31 cellular contexts compared by ENCODE assay signal in genomic region chr11:70183483-70184176, GRCh38. TPM values are rescaled to one million over a fixed set of nuclear protein-coding genes. Genes with fewer than 3 reads are reported as not detected.
DNase-seq lines count a peak whose midpoint lies in the region; ATAC-seq, FAIRE-seq and TF ChIP-seq lines count a peak whose summit lies in the region.
"Had no signal": no experiment of that assay in that cellular context is flagged by ENCODE, and none has a peak within 500 bp of the region (broad histone marks: within the 10 kb centered on the region; RNA-seq: fewer than 3 reads in every experiment).

No MANE protein-coding gene starts in this region.

- H3K36me3 ChIP-seq in HepG2 (replicated peaks in 1 of 2; ENCODE audit: control insufficient read depth in 1 of 2, insufficient read depth in 2 of 2, low read length in 2 of 2) (no peaks in the 10 kb centered on the region), stomach (peaks cover 0 to 18% (median 0%) of the 10 kb centered on the region in 4 donors)
- H3K36me3 ChIP-seq: right atrium auricular region, uterus had no signal

- no TSS peak for BruUV-seq in HepG2 (replicated peaks; lab: Mats Ljungman, UMichigan)

- no peak overlapping the region for H3K4me2 ChIP-seq in HepG2 (ENCODE audit: low read depth, low read length)

- ATAC-seq in HepG2 (no peak), GM19455 (IDR thresholded peaks at IDR 0.05; ENCODE audit: unreplicated experiment) (no peak), HG03196 (IDR thresholded peaks at IDR 0.05; ENCODE audit: unreplicated experiment) (no peak), HG03439 (IDR thresholded peaks at IDR 0.05; ENCODE audit: unreplicated experiment) (no peak)
- ATAC-seq: activated CD4-positive, alpha-beta T cell treated with anti-CD3 and anti-CD28 coated beads for 36 hours; activated CD8-positive, alpha-beta T cell treated with anti-CD3 and anti-CD28 coated beads, Interleukin-2, amount 10 ng/mL, durations not matched to agents 7 days and 5 days; activated T-helper 17 cell treated with anti-CD3 and anti-CD28 coated beads, Interleukin-2, amount 50 U/mL, for 72 hours; HCT116; mucosa of descending colon; natural killer cell treated with Interleukin-12 subunit alpha and Interleukin-12 subunit beta and Interleukin-15 and Interleukin-18, amount 100 ng/mL, for 72 hours had no signal

- POLR2A ChIA-PET in HepG2 (lab: Yijun Ruan, JAX): no interaction called here

- FAIRE-seq in HepG2 (lab: Jason Lieb, UNC): no peak
- FAIRE-seq: A204.1, GM12891 had no signal

- H3K4me1 ChIP-seq in HepG2 (ENCODE audit: insufficient read depth, low read length) (no peaks in the 10 kb centered on the region), stomach (peaks cover 0 to 7% (median 0%) of the 10 kb centered on the region in 4 donors)
- H3K4me1 ChIP-seq: right atrium auricular region, uterus had no signal

- no peaks in the 10 kb centered on the region for H3K79me2 ChIP-seq in HepG2 (ENCODE audit: insufficient read depth, low read length)

- H3K27ac ChIP-seq in HepG2 (ENCODE audit: extremely low read length, insufficient read depth, low read length) (no peak overlapping the region), stomach (no peak overlapping the region)
- H3K27ac ChIP-seq: right atrium auricular region, uterus had no signal

- TF ChIP-seq CTCF in NB4 (IDR thresholded peaks at IDR 0.05; ENCODE audit: low read depth, low read length) (no peak), HepG2 (CRISPR knock-in tag; IDR thresholded peaks at IDR 0.05) (no peak), stomach (IDR thresholded peaks at IDR 0.05) (no peak)

- no peak overlapping the region for H3K4me3 ChIP-seq in NB4 (ENCODE audit: low read depth, low read length)
- H3K4me3 ChIP-seq in HepG2 (replicated peaks in 1 of 3; ENCODE audit: insufficient read depth in 1 of 3, low read depth in 2 of 3, low read length in 3 of 3): no peak overlapping the region
- H3K4me3 ChIP-seq in stomach: no peak overlapping the region
- H3K4me3 ChIP-seq: lung, mucosa of descending colon, right atrium auricular region, thoracic aorta, uterus had no signal

- TF ChIP-seq EP300 in HepG2 (IDR thresholded peaks at IDR 0.05; ENCODE audit: low read depth in 2 of 2, low read length in 2 of 2): no peak
- no peak for TF ChIP-seq EP300 in HepG2 (CRISPR knock-in tag; IDR thresholded peaks at IDR 0.05; ENCODE audit: borderline replicate concordance)
- no peak for TF ChIP-seq EP300 in stomach (IDR thresholded peaks at IDR 0.05)

- TF ChIP-seq POLR2A in NB4 (IDR thresholded peaks at IDR 0.05; ENCODE audit: extremely low read depth, insufficient read length) (no peak), HepG2 (IDR thresholded peaks at IDR 0.05; ENCODE audit: insufficient read depth in 1 of 2, low read depth in 2 of 2, low read length in 2 of 2) (no peak), stomach (IDR thresholded peaks at IDR 0.05) (no peak)

- H2AFZ ChIP-seq in HepG2 (ENCODE audit: low read length): no peak overlapping the region

- WGBS in HepG2 (ENCODE audit: low lambda C conversion rate): 24% methylated on average over 7 of the region's 11 CpGs
- WGBS in stomach, 5 donors: 46 to 67% (median 53%) methylated on average over 9 to 11 of the region's 11 CpGs

- H3K27me3 ChIP-seq in HepG2 (ENCODE audit: control insufficient read depth in 1 of 2, insufficient read depth in 2 of 2, low read length in 2 of 2): peaks cover 16 to 84% of the 10 kb centered on the region in 2 experiments
- peaks cover 0 to 30% (median 0%) of the 10 kb centered on the region in 3 donors for H3K27me3 ChIP-seq in stomach
- H3K27me3 ChIP-seq: right atrium auricular region, uterus had no signal

- H4K20me1 ChIP-seq in HepG2 (ENCODE audit: insufficient read depth, low read length): no peaks in the 10 kb centered on the region

- no peak overlapping the region for H3K9ac ChIP-seq in HepG2 (ENCODE audit: insufficient read depth, low read depth, low read length)

- intact Hi-C loops in HepG2 (cut with micrococcal nuclease; ENCODE audit: unreplicated experiment) (no loop called here), stomach (cut with DNase I; ENCODE audit: low total_unique reads) (no loop called here)

- CTCF ChIA-PET in HepG2 (lab: Yijun Ruan, JAX; ENCODE audit: low intra/inter-chr PET ratio, low total read pairs): no interaction called here

- peak; percentile 29 for DNase-seq in SIG-M5 treated with dmso at 0.1 percent for 504 hours (lab: John Stamatoyannopoulos, UW; ENCODE audit: unreplicated experiment)
- DNase-seq in SIG-M5 (lab: John Stamatoyannopoulos, UW): no peak
- DNase-seq in NB4 (ENCODE audit: low read depth): peak; percentile 56
- no peak for DNase-seq in HepG2 (ENCODE audit: low spot score)
- peak; percentile 74 for DNase-seq in stomach
- DNase-seq: activated CD4-positive, alpha-beta T cell treated with anti-CD3 and anti-CD28 coated beads for 36 hours; activated CD8-positive, alpha-beta T cell treated with anti-CD3 and anti-CD28 coated beads, Interleukin-2, amount 10 ng/mL, durations not matched to agents 7 days and 5 days; activated naive CD4-positive, alpha-beta T cell treated with anti-CD3 and anti-CD28 coated beads, Interleukin-2, amount 50 U/mL, for 16 hours; AML-193; CD8-positive, alpha-beta memory T cell; effector CD4-positive, alpha-beta T cell; hippocampal formation; mucosa of descending colon; NCI-H1105; NCI-H187; NCI-H226; NCI-H69; SHP77; stimulated activated CD8-positive, alpha-beta memory T cell treated with anti-CD3 and anti-CD28 coated beads, Interleukin-4, amount 100 ng/mL, for 48 hours; uterus had no signal

- in situ Hi-C loops in HepG2 (cut with HindIII; ENCODE audit: extremely low pct_ligation_motif_present, low pct_unique_long_range_greater_than_20kb): no loop called here

- TF ChIP-seq RAD21 in HepG2 (CRISPR knock-in tag; IDR thresholded peaks at IDR 0.05): no peak

- no peaks in the 10 kb centered on the region for H3K9me3 ChIP-seq in HepG2 (ENCODE audit: low read length)
- H3K9me3 ChIP-seq in stomach: no peaks in the 10 kb centered on the region
- H3K9me3 ChIP-seq: mucosa of descending colon, right atrium auricular region, thoracic aorta, uterus had no signal

TF ChIP-seq in HepG2, 621 proteins besides CTCF, POLR2A, EP300 and RAD21:
- TF ChIP-seq ZNF768 (CRISPR knock-in tag; IDR thresholded peaks at IDR 0.05) (peak; percentile 96), ZMYM2 (CRISPR knock-in tag; IDR thresholded peaks at IDR 0.05) (no peak), HINFP (CRISPR knock-in tag; IDR thresholded peaks at IDR 0.05; ENCODE audit: low read depth) (no peak)

RNA-seq across cellular contexts. Expression of gene FADD, which starts 19.5 kb away (rescaled TPM):
- 21.4 and 22.2 TPM in 2 replicates for total RNA-seq in HepG2 (2016; rRNA removed; fragmentation: Illumina TruSeq; extraction: Trizol)
- total RNA-seq in HepG2 (2016; cell fraction: cytosol; rRNA removed; fragmentation: Illumina TruSeq; extraction: Trizol; ENCODE audit: low read depth): 5.0 and 5.9 TPM in 2 replicates
- total RNA-seq in HepG2 (2016; cell fraction: insoluble cytoplasmic fraction; rRNA removed; fragmentation: Illumina TruSeq; extraction: Trizol): 20.6 and 22.3 TPM in 2 replicates
- total RNA-seq in HepG2 (2016; cell fraction: membrane; rRNA removed; fragmentation: Illumina TruSeq; extraction: Trizol): 13.7 and 13.9 TPM in 2 replicates
- total RNA-seq in HepG2 (2016; cell fraction: nucleus; rRNA removed; fragmentation: Illumina TruSeq; extraction: Trizol): 9.1 and 12.1 TPM in 2 replicates
- polyA plus RNA-seq in HepG2 (2011; rRNA removed): 14.2 and 14.9 TPM in 2 replicates
- polyA plus RNA-seq in HepG2 (2011; cell fraction: cytosol; rRNA removed): 16.0 and 16.7 TPM in 2 replicates
- polyA plus RNA-seq in HepG2 (2011; cell fraction: nucleus; rRNA removed): 7.8 and 9.6 TPM in 2 replicates
- 10.4 and 12.8 TPM in 2 replicates for polyA plus RNA-seq in HepG2 (2012)
- polyA plus RNA-seq in HepG2 (2016; cell fraction: cytosol; fragmentation: Illumina TruSeq; extraction: Trizol; ENCODE audit: low read depth): 3.2 TPM in 2 replicates
- 20.0 and 20.2 TPM in 2 replicates for polyA plus RNA-seq in HepG2 (2016; cell fraction: insoluble cytoplasmic fraction; fragmentation: Illumina TruSeq; extraction: Trizol; ENCODE audit: low read depth)
- 7.0 and 7.9 TPM in 2 replicates for polyA plus RNA-seq in HepG2 (2016; cell fraction: membrane; fragmentation: Illumina TruSeq; extraction: Trizol; ENCODE audit: low read depth)
- 15.0 and 15.1 TPM in 2 replicates for polyA plus RNA-seq in HepG2 (2016; cell fraction: nucleus; fragmentation: Illumina TruSeq; extraction: Trizol; ENCODE audit: insufficient read depth, low read depth)
- polyA minus RNA-seq in HepG2 (2011; rRNA and poly(A)+ RNA removed; ENCODE audit: low replicate concordance): 21.5 and 78.8 TPM in 2 replicates
- polyA minus RNA-seq in HepG2 (2011; cell fraction: cytosol; rRNA and poly(A)+ RNA removed): 8.5 and 9.1 TPM in 2 replicates
- 8.6 and 9.7 TPM in 2 replicates for polyA minus RNA-seq in HepG2 (2011; cell fraction: nucleus; rRNA and poly(A)+ RNA removed)
- total RNA-seq in stomach: 10 to 100 TPM in 3 of 5 donors, 1 to 10 TPM in 2; 4.0 to 20.4 (median 15.6) TPM
- 10 to 100 TPM; 13.9 to 19.4 (median 17.5) TPM for polyA plus RNA-seq in stomach

Comparison
In these comparisons a context has a peak if more than half of its experiments do, and no peak if none do; other contexts are left out.
1. DNase-seq: peak in SIG-M5 treated with dmso at 0.1 percent for 504 hours (single experiment), NB4 (single experiment) and stomach (single experiment); none in SIG-M5 (single experiment) and HepG2 (single experiment).